ENCODE assay signal across 24 cellular contexts in genomic region chr11:70437111-70437784, GRCh38. TPM values are rescaled to one million over a fixed set of nuclear protein-coding genes. Genes with fewer than 3 reads are reported as not detected.
DNase-seq lines count a peak whose midpoint lies in the region; ATAC-seq and TF ChIP-seq lines count a peak whose summit lies in the region.
"Had no signal": no experiment of that assay in that cellular context is flagged by ENCODE, and none has a peak within 500 bp of the region (broad histone marks: within the 10 kb centered on the region; RNA-seq: fewer than 3 reads in every experiment).

No MANE protein-coding gene starts in this region.

- H3K4me3 ChIP-seq in GM12875 (ENCODE audit: low read depth, low read length) (peak overlapping the region; percentile 10), SU-DHL-6 (ENCODE audit: insufficient read depth, low read length, poor library complexity, severe bottlenecking) (no peak overlapping the region), WERI-Rb-1 (ENCODE audit: low read depth, low read length) (no peak overlapping the region)
- H3K4me3 ChIP-seq: cardiac muscle cell, ovary, right atrium auricular region, SK-N-MC, spleen, thyroid gland had no signal

- CTCF ChIA-PET in HEK293T (lab: Yijun Ruan, JAX) = no interaction called here

- H3K4me2 ChIP-seq in SU-DHL-6 (ENCODE audit: low read depth, low read length, poor library complexity, severe bottlenecking) = peak overlapping the region; percentile 42

- TF ChIP-seq CTCF in GM12875 (IDR thresholded peaks at IDR 0.05; ENCODE audit: borderline replicate concordance, insufficient read depth, low read depth, low read length) (no peak), SU-DHL-6 (IDR thresholded peaks at IDR 0.05; ENCODE audit: insufficient read depth, low read length, poor library complexity, severe bottlenecking) (no peak), WERI-Rb-1 (IDR thresholded peaks at IDR 0.05; ENCODE audit: low read depth, low read length) (no peak)

- H3K27me3 ChIP-seq in SU-DHL-6 (ENCODE audit: low read length) (no peaks in the 10 kb centered on the region), WERI-Rb-1 (ENCODE audit: insufficient read depth, low read depth, severe bottlenecking) (no peaks in the 10 kb centered on the region)
- H3K27me3 ChIP-seq: cardiac muscle cell, ovary, right atrium auricular region, thyroid gland had no signal

- intact Hi-C loops in posterior vena cava (cut with DNase I) = no loop called here

- H3K9me2 ChIP-seq in SU-DHL-6 (replicated peaks; ENCODE audit: insufficient read depth, low read length) = no peaks in the 10 kb centered on the region

- no peaks in the 10 kb centered on the region for H4K20me1 ChIP-seq in SU-DHL-6 (ENCODE audit: low read depth, low read length)

- POLR2A ChIA-PET in HEK293T (lab: Yijun Ruan, JAX) = no interaction called here

- H3K9ac ChIP-seq in SU-DHL-6 (ENCODE audit: low read length) = peak overlapping the region; percentile 24; the same call in 1 of the 2 replicates

- DNase-seq in posterior vena cava (ENCODE audit: low spot score) = peak; percentile 70
- DNase-seq in HEK293T (ENCODE audit: extremely low spot score) = no peak
- no peak for DNase-seq in NCI-H2029 (lab: John Stamatoyannopoulos, UW)
- no peak for DNase-seq in WERI-Rb-1
- DNase-seq: activated naive CD4-positive, alpha-beta T cell treated with anti-CD3 and anti-CD28 coated beads, Interleukin-2, amount 50 U/mL, for 16 hours; anterior cingulate cortex; CD4-positive, CD25-positive, alpha-beta regulatory T cell; dermis blood vessel endothelial cell; islet precursor cell; Karpas-422; MV-4-11; NCI-H1694 treated with DMSO at 0.1 percent for 48 hours; NCI-H69; ovary; RPMI8226; spleen; stimulated activated CD4-positive, alpha-beta T cell treated with anti-CD3 and anti-CD28 coated beads, Interleukin-4, amount 100 ng/mL, for 1 hour; thyroid gland had no signal

- H3K27ac ChIP-seq in SU-DHL-6 (ENCODE audit: low read depth, low read length) (peak overlapping the region; percentile 94), WERI-Rb-1 (no peak overlapping the region)
- H3K27ac ChIP-seq: cardiac muscle cell, ovary, right atrium auricular region, SK-N-MC, spleen, thyroid gland had no signal

- H2AFZ ChIP-seq in SU-DHL-6 (ENCODE audit: low read depth, low read length, severe bottlenecking) = no peak overlapping the region

- H3K9me3 ChIP-seq in SU-DHL-6 (ENCODE audit: insufficient read depth, low read length) = peaks cover 6% of the 10 kb centered on the region; the same call in 1 of the 2 replicates
- no peaks in the 10 kb centered on the region for H3K9me3 ChIP-seq in WERI-Rb-1 (ENCODE audit: severe bottlenecking)
- H3K9me3 ChIP-seq: ovary, right atrium auricular region, spleen, thyroid gland had no signal

- H3F3A ChIP-seq in SU-DHL-6 (ENCODE audit: insufficient read depth) = peaks cover 63% of the 10 kb centered on the region

- H3K79me2 ChIP-seq in SU-DHL-6 (ENCODE audit: insufficient read depth, low read length) = no peaks in the 10 kb centered on the region

- H3K36me3 ChIP-seq in SU-DHL-6 (ENCODE audit: low read length) (peaks cover 4% of the 10 kb centered on the region; the same call in 1 of the 2 replicates), WERI-Rb-1 (peaks cover 57% of the 10 kb centered on the region)
- H3K36me3 ChIP-seq: ovary had no signal

- peak; percentile 52 for ATAC-seq in GM21825 (IDR thresholded peaks at IDR 0.05; ENCODE audit: unreplicated experiment)

TF ChIP-seq in HEK293T, 16 proteins besides CTCF, POLR2A, EP300 and RAD21:
- TF ChIP-seq ZNF384 (IDR thresholded peaks at IDR 0.05) = no peak
- TF ChIP-seq LEF1 (IDR thresholded peaks at IDR 0.05; ENCODE audit: borderline replicate concordance) = no peak
- no peak for TF ChIP-seq CTBP1 (IDR thresholded peaks at IDR 0.05; ENCODE audit: borderline replicate concordance)
- no peak for TF ChIP-seq BHLHE40 (IDR thresholded peaks at IDR 0.05; ENCODE audit: borderline replicate concordance)
- TF ChIP-seq SUZ12 (IDR thresholded peaks at IDR 0.05) = no peak
- TF ChIP-seq TARDBP (IDR thresholded peaks at IDR 0.05) = no peak

RNA-seq across cellular contexts. Expression of gene CTTN, which starts 38.9 kb away (rescaled TPM):
- total RNA-seq in posterior vena cava = 100 to 1,000 TPM; 192 to 195 TPM
